34 cellular contexts compared by ENCODE assay signal in genomic region chr6:137019476-137020272, GRCh38. TPM values are rescaled to one million over a fixed set of nuclear protein-coding genes. Genes with fewer than 3 reads are reported as not detected.
"Had no signal": no experiment of that assay in that cellular context is flagged by ENCODE, and none has a peak within 500 bp of the region (broad histone marks: within the 10 kb centered on the region; RNA-seq: fewer than 3 reads in every experiment).

No MANE protein-coding gene starts in this region.

- ATAC-seq: activated CD8-positive, alpha-beta T cell treated with anti-CD3 and anti-CD28 coated beads for 36 hours; activated T-cell treated with anti-CD3 and anti-CD28 coated beads, Interleukin-2, amount 50 U/mL, for 72 hours; activated T-helper 17 cell treated with anti-CD3 and anti-CD28 coated beads, Interleukin-2, amount 50 U/mL, for 72 hours; K562; PC-3 had no signal

- H3K36me3 ChIP-seq: cardiac muscle cell, Peyer's patch, SJSA1 had no signal

- H3K9me3 ChIP-seq: Peyer's patch, SJSA1 had no signal

- H3K4me1 ChIP-seq: Peyer's patch, SJSA1 had no signal

- H3K27me3 ChIP-seq: cardiac muscle cell, Peyer's patch, SJSA1 had no signal

- FAIRE-seq: K562, TTC549 had no signal

- DNase-seq: activated CD4-positive, alpha-beta T cell treated with anti-CD3 and anti-CD28 coated beads, Interleukin-2, amount 10 ng/mL, durations not matched to agents 24 days and 14 days; activated CD4-positive, alpha-beta T cell treated with anti-CD3 and anti-CD28 coated beads, Interleukin-2, amount 50 U/mL, for 4 hours; activated CD8-positive, alpha-beta T cell treated with anti-CD3 and anti-CD28 coated beads for 36 hours; activated effector memory CD4-positive, alpha-beta T cell treated with anti-CD3 and anti-CD28 coated beads, Interleukin-2, amount 50 U/mL, for 16 hours; activated naive CD4-positive, alpha-beta T cell; activated naive CD4-positive, alpha-beta T cell treated with anti-CD3 and anti-CD28 coated beads, Interleukin-2, amount 50 U/mL, for 16 hours; activated naive CD8-positive, alpha-beta T cell treated with anti-CD3 and anti-CD28 coated beads for 36 hours; activated T-cell treated with anti-CD3 and anti-CD28 coated beads, Interleukin-2, amount 50 U/mL, for 1 hour; activated T-cell treated with anti-CD3 and anti-CD28 coated beads, Interleukin-2, amount 50 U/mL, for 72 hours; amniotic stem cell; aorta; NCI-H1048; NCI-H1105 treated with DMSO at 0.1 percent for 48 hours; NCI-H1436; NCI-H187 treated with DMSO at 0.1 percent for 48 hours; NCI-H2081; NCI-H2171 treated with DMSO at 0.1 percent for 48 hours; NCI-H2227 treated with DMSO at 0.1 percent for 48 hours; NCI-H446 treated with DMSO at 0.1 percent for 48 hours; NCI-H524; PC-3; Peyer's patch; RPMI8226; SHP77 treated with DMSO at 0.1 percent for 48 hours; T1000 had no signal

- H3K4me3 ChIP-seq: cardiac muscle cell, K562, Peyer's patch, SJSA1 had no signal

- H3K27ac ChIP-seq: cardiac muscle cell, Peyer's patch, SJSA1 had no signal

RNA-seq across cellular contexts. Expression of gene IL20RA, which starts 25.1 kb away (rescaled TPM):
- total RNA-seq: activated CD4-positive, alpha-beta T cell treated with anti-CD3 and anti-CD28 coated beads, Interleukin-2, amount 10 ng/mL, durations not matched to agents 24 days and 14 days; activated CD8-positive, alpha-beta memory T cell treated with anti-CD3 and anti-CD28 coated beads for 36 hours; activated CD8-positive, alpha-beta T cell treated with anti-CD3 and anti-CD28 coated beads for 36 hours; activated naive CD8-positive, alpha-beta T cell treated with anti-CD3 and anti-CD28 coated beads for 36 hours; activated T-cell treated with anti-CD3 and anti-CD28 coated beads, Interleukin-2, amount 50 U/mL, for 72 hours; K562; M059J; SJSA1; T-helper 1 cell treated with Interleukin-12 subunit alpha and Interleukin-12 subunit beta and Interleukin-4 antibody, amounts not matched to agents 30 ng/mL and 1 ng/mL, for 36 hours; T-helper 2 cell treated with Interferon-gamma antibody and Interleukin-4, amounts not matched to agents 100 ng/mL and 5 ng/mL, for 36 hours had no signal
